Comparison of ENCODE assay signal across 24 cellular contexts in the genomic region with DNA sequence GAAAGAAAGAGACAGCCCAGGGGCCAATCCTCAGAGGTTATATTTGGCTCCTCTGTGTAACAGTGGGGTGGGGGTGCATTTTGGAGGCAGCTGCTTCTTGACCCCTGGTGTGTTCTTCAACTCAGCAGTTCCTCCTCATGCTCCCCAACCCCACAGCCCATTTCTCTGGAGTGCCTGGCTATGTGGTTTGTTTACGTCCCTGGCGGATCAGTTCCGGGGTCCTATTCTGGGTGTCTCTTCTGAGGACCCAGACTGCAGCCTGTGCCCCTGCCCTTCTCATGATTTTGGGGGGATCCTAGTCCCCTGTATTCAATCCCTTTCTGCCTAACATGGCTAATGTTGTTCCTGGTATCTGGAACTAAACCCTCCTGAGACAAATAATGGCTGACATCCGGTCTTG.
"Had no signal": no experiment of that assay in that cellular context is flagged by ENCODE, and none has a peak within 500 bp of the region (broad histone marks: within the 10 kb centered on the region; RNA-seq: fewer than 3 reads in every experiment).

No MANE protein-coding gene starts in this region.

- H3K4me1 ChIP-seq: pancreas, psoas muscle, right lobe of liver, tibial nerve, upper lobe of left lung had no signal

- H3K36me3 ChIP-seq: neutrophil, pancreas, right lobe of liver, sigmoid colon, stomach, thoracic aorta, thyroid gland, tibial nerve, upper lobe of left lung had no signal

- H3K4me3 ChIP-seq: pancreas, psoas muscle, right lobe of liver, sigmoid colon, stomach, thoracic aorta, thyroid gland, tibial nerve, upper lobe of left lung had no signal

- H3K27ac ChIP-seq: neutrophil, pancreas, psoas muscle, right lobe of liver, sigmoid colon, stomach, thoracic aorta, thyroid gland, tibial nerve, upper lobe of left lung had no signal

- DNase-seq: naive thymus-derived CD8-positive, alpha-beta T cell; nephron progenitor cell; nucleus accumbens; pancreas; psoas muscle; right cardiac atrium; right lobe of liver; sigmoid colon; small intestine; stimulated activated CD4-positive, alpha-beta T cell treated with anti-CD3 and anti-CD28 coated beads, Interleukin-15, amount 100 ng/mL, for 24 hours; stimulated activated CD4-positive, alpha-beta T cell treated with anti-CD3 and anti-CD28 coated beads, Interleukin-2, amount 100 ng/mL, for 24 hours; stimulated activated CD4-positive, alpha-beta T cell treated with anti-CD3 and anti-CD28 coated beads, Interleukin-2, amount 100 ng/mL, for 48 hours; stimulated activated CD4-positive, alpha-beta T cell treated with anti-CD3 and anti-CD28 coated beads, Interleukin-4, amount 100 ng/mL, for 24 hours; stimulated activated naive B cell treated with anti-CD40 and anti-IgM and Interleukin-4, amounts not matched to agents 10 μg/mL and 1 μg/mL and 100 μg/mL, for 72 hours; stimulated activated naive CD4-positive, alpha-beta T cell treated with Interleukin-2 at 50 U/mL for 16 hours; stomach; thyroid gland; trophoblast cell; upper lobe of left lung had no signal

- ATAC-seq: naive thymus-derived CD8-positive, alpha-beta T cell; natural killer cell treated with Interleukin-12 subunit alpha and Interleukin-12 subunit beta and Interleukin-15 and Interleukin-18, amount 100 ng/mL, for 72 hours; pancreas; psoas muscle; right cardiac atrium; right lobe of liver; stimulated activated effector memory CD8-positive, alpha-beta T cell treated with anti-CD3 and anti-CD28 coated beads, Interleukin-12 subunit alpha, Interleukin-12 subunit beta, amount 100 ng/mL, for 72 hours; stimulated activated naive B cell treated with anti-CD40 and anti-IgM and Interleukin-4, amounts not matched to agents 10 μg/mL and 1 μg/mL and 100 μg/mL, for 72 hours had no signal

- H3K27me3 ChIP-seq: neutrophil, pancreas, right lobe of liver, sigmoid colon, thyroid gland, tibial nerve, upper lobe of left lung had no signal

- H3K9me3 ChIP-seq: neutrophil, pancreas, psoas muscle, right lobe of liver, sigmoid colon, thoracic aorta, thyroid gland, upper lobe of left lung had no signal
